Comparison of ENCODE assay signal across 18 cellular contexts in the genomic region with DNA sequence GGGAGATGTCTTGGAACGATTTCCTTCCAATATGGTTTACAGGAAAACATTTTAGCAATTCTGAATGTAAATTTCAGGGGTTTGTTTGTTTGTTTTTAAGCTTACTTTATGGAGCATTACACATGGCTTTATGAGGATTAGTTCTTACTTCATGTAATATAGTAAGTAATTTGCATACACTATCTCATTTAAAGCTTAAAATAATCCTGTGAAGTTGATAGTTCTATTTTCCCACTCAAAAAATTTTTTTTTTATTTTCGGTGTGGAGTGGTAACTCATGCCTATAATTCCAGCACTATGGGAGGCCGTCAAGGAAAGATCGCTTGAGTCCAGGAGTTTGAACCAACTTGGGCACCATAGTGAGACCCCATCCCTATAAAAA. TPM values are rescaled to one million over a fixed set of nuclear protein-coding genes. Genes with fewer than 3 reads are reported as not detected.
DNase-seq lines count a peak whose midpoint lies in the region; ATAC-seq, FAIRE-seq and TF ChIP-seq lines count a peak whose summit lies in the region.
"Had no signal": no experiment of that assay in that cellular context is flagged by ENCODE, and none has a peak within 500 bp of the region (broad histone marks: within the 10 kb centered on the region; RNA-seq: fewer than 3 reads in every experiment).

No MANE protein-coding gene starts in this region.

- no peaks in the 10 kb centered on the region for H3K9me3 Mint-ChIP-seq in effector memory CD8-positive, alpha-beta T cell

- H3K4me3 ChIP-seq in HepG2 (replicated peaks in 1 of 3; ENCODE audit: insufficient read depth in 1 of 3, low read depth in 2 of 3, low read length in 3 of 3) (peak overlapping the region in 2 of 3 experiments; percentile 39 to 49; a peak in 3 of 6 replicates), right lobe of liver (no peak overlapping the region), adrenal gland (no peak overlapping the region), psoas muscle (no peak overlapping the region)

- CTCF ChIA-PET in HepG2 (lab: Yijun Ruan, JAX; ENCODE audit: low intra/inter-chr PET ratio, low total read pairs) = no interaction called here

- peak overlapping the region; percentile 81 for H3K4me2 ChIP-seq in HepG2 (ENCODE audit: low read depth, low read length)

- no peak for TF ChIP-seq EP300 in HepG2 (IDR thresholded peaks at IDR 0.05; ENCODE audit: low read depth in 2 of 2, low read length in 2 of 2)
- no peak for TF ChIP-seq EP300 in HepG2 (CRISPR knock-in tag; IDR thresholded peaks at IDR 0.05; ENCODE audit: borderline replicate concordance)

- 35% methylated on average over 4 of the region's 4 CpGs for WGBS in HepG2 (ENCODE audit: low lambda C conversion rate)
- 86% methylated on average over 4 of the region's 4 CpGs for WGBS in right lobe of liver (ENCODE audit: insufficient coverage, low coverage, low lambda C conversion rate, missing lambda C conversion rate)
- WGBS in adrenal gland, 4 donors = 82 to 89% (median 84%) methylated on average over 4 of the region's 4 CpGs
- 87 to 96% (median 93%) methylated on average over 4 of the region's 4 CpGs for WGBS in psoas muscle, 3 donors

- TF ChIP-seq POLR2A in HepG2 (IDR thresholded peaks at IDR 0.05; ENCODE audit: insufficient read depth in 1 of 2, low read depth in 2 of 2, low read length in 2 of 2) = no peak
- no peak for TF ChIP-seq POLR2A in right lobe of liver (IDR thresholded peaks at IDR 0.05)
- TF ChIP-seq POLR2A in adrenal gland (IDR thresholded peaks at IDR 0.05) = no peak

- peaks cover 59 to 70% of the 10 kb centered on the region in 2 donors for H3K27me3 Mint-ChIP-seq in effector memory CD8-positive, alpha-beta T cell

- ATAC-seq in HepG2 (no peak), right lobe of liver (no peak), psoas muscle (no peak), HG03196 (IDR thresholded peaks at IDR 0.05; ENCODE audit: unreplicated experiment) (no peak), GM18498 (IDR thresholded peaks at IDR 0.05; ENCODE audit: unreplicated experiment) (no peak)
- no peak for ATAC-seq in effector memory CD8-positive, alpha-beta T cell (replicated peaks)

- no peaks in the 10 kb centered on the region for H3K36me3 ChIP-seq in HepG2 (replicated peaks in 1 of 2; ENCODE audit: control insufficient read depth in 1 of 2, insufficient read depth in 2 of 2, low read length in 2 of 2)
- no peaks in the 10 kb centered on the region for H3K36me3 ChIP-seq in right lobe of liver
- no peaks in the 10 kb centered on the region for H3K36me3 ChIP-seq in adrenal gland (replicated peaks in 1 of 2)
- no peaks in the 10 kb centered on the region for H3K36me3 ChIP-seq in psoas muscle (ENCODE audit: insufficient read depth in 1 of 2, low read depth in 1 of 2)

- H3K9ac ChIP-seq in HepG2 (ENCODE audit: insufficient read depth, low read depth, low read length) = peak overlapping the region; percentile 62

- H3K27me3 ChIP-seq in HepG2 (ENCODE audit: control insufficient read depth in 1 of 2, insufficient read depth in 2 of 2, low read length in 2 of 2) (no peaks in the 10 kb centered on the region), right lobe of liver (no peaks in the 10 kb centered on the region), adrenal gland (no peaks in the 10 kb centered on the region), psoas muscle (ENCODE audit: insufficient read depth in 3 of 3, low read length in 2 of 3) (no peaks in the 10 kb centered on the region)

- H2AFZ ChIP-seq in HepG2 (ENCODE audit: low read length) = no peak overlapping the region

- BruUV-seq in HepG2 (replicated peaks; lab: Mats Ljungman, UMichigan) = TSS peak; percentile 96

- POLR2A ChIA-PET in HepG2 (lab: Yijun Ruan, JAX) = interaction anchor here (0.8 to 10.9 kb wide), 6 partner anchors 9 to 120 kb away, joined by 3 to 193 read pairs (median 4); a partner anchor contains a TSS

- no peak for TF ChIP-seq CTCF in HepG2 (CRISPR knock-in tag; IDR thresholded peaks at IDR 0.05)
- TF ChIP-seq CTCF in right lobe of liver (IDR thresholded peaks at IDR 0.05) = no peak
- TF ChIP-seq CTCF in adrenal gland (IDR thresholded peaks at IDR 0.05) = no peak
- no peak for TF ChIP-seq CTCF in psoas muscle (IDR thresholded peaks at IDR 0.05)

- intact Hi-C loops in HepG2 (cut with micrococcal nuclease; ENCODE audit: unreplicated experiment) (loop anchor here (1.0 to 5.0 kb wide), 2 partner anchors 19 to 36 kb away; a partner anchor contains a TSS), right lobe of liver (cut with DNase I) (no loop called here), adrenal gland (cut with DNase I) (no loop called here), psoas muscle (cut with DNase I) (no loop called here)

- FAIRE-seq in HepG2 (lab: Jason Lieb, UNC) = no peak
- FAIRE-seq: A204.1 had no signal

- no peaks in the 10 kb centered on the region for H4K20me1 ChIP-seq in HepG2 (ENCODE audit: insufficient read depth, low read length)

- H3K4me3 Mint-ChIP-seq in effector memory CD8-positive, alpha-beta T cell = no peak overlapping the region
- H3K4me3 Mint-ChIP-seq: CD4-positive, CD25-positive, alpha-beta regulatory T cell had no signal

- no peaks in the 10 kb centered on the region for H3K36me3 Mint-ChIP-seq in effector memory CD8-positive, alpha-beta T cell (ENCODE audit: insufficient read depth)
- H3K36me3 Mint-ChIP-seq: CD4-positive, CD25-positive, alpha-beta regulatory T cell had no signal

- no peaks in the 10 kb centered on the region for H3K4me1 Mint-ChIP-seq in effector memory CD8-positive, alpha-beta T cell (ENCODE audit: low read depth in 2 of 2)
- H3K4me1 Mint-ChIP-seq: CD4-positive, CD25-positive, alpha-beta regulatory T cell had no signal

- H3K27ac ChIP-seq in HepG2 (ENCODE audit: extremely low read length, insufficient read depth, low read length) (peak overlapping the region; percentile 92), right lobe of liver (no peak overlapping the region), adrenal gland (peak overlapping the region in 3 of 5 donors; percentile 62 to 82 (median 75)), psoas muscle (peak overlapping the region; percentile 61)

- no peak overlapping the region for H3K27ac Mint-ChIP-seq in effector memory CD8-positive, alpha-beta T cell

- TF ChIP-seq RAD21 in HepG2 (CRISPR knock-in tag; IDR thresholded peaks at IDR 0.05) = no peak

- no peaks in the 10 kb centered on the region for H3K79me2 ChIP-seq in HepG2 (ENCODE audit: insufficient read depth, low read length)

- in situ Hi-C loops in HepG2 (cut with HindIII; ENCODE audit: extremely low pct_ligation_motif_present, low pct_unique_long_range_greater_than_20kb) = loop anchor here (5.0 kb wide), 1 partner anchor 36 kb away; no protein-coding TSS in a partner anchor

- H3K9me3 ChIP-seq in HepG2 (ENCODE audit: low read length) = no peaks in the 10 kb centered on the region
- no peaks in the 10 kb centered on the region for H3K9me3 ChIP-seq in right lobe of liver
- H3K9me3 ChIP-seq in adrenal gland (replicated peaks in 1 of 3) = no peaks in the 10 kb centered on the region
- no peaks in the 10 kb centered on the region for H3K9me3 ChIP-seq in psoas muscle

- no peak for DNase-seq in HepG2 (ENCODE audit: low spot score)
- DNase-seq in right lobe of liver = no peak
- no peak for DNase-seq in adrenal gland
- DNase-seq in psoas muscle = no peak
- DNase-seq in effector memory CD8-positive, alpha-beta T cell = no peak
- DNase-seq: CD4-positive, CD25-positive, alpha-beta regulatory T cell; DMS79; KG1; NCI-H1092; NCI-H1436; NCI-H187 treated with DMSO at 0.1 percent for 48 hours; NCI-H2107; NCI-H446 treated with DMSO at 0.1 percent for 48 hours; NCI-H526 treated with DMSO at 0.1 percent for 48 hours; Right ventricle myocardium superior had no signal

- H3K4me1 ChIP-seq in HepG2 (ENCODE audit: insufficient read depth, low read length) = peaks cover 96% of the 10 kb centered on the region
- no peaks in the 10 kb centered on the region for H3K4me1 ChIP-seq in right lobe of liver
- H3K4me1 ChIP-seq in adrenal gland (replicated peaks in 1 of 2) = peaks cover 6 to 7% of the 10 kb centered on the region in 2 donors
- no peaks in the 10 kb centered on the region for H3K4me1 ChIP-seq in psoas muscle

TF ChIP-seq in HepG2, 621 proteins besides CTCF, POLR2A, EP300 and RAD21 (continues in another document):
- TF ChIP-seq ZNF564 (CRISPR knock-in tag; IDR thresholded peaks at IDR 0.05) (no peak), SMAD9 (CRISPR knock-in tag; IDR thresholded peaks at IDR 0.05) (no peak)

RNA-seq across cellular contexts. Expression of a gene that starts 19.0 kb away (rescaled TPM):
- total RNA-seq in HepG2 (2016; rRNA removed; fragmentation: Illumina TruSeq; extraction: Trizol) (28.9 and 69.8 TPM in 2 replicates), right lobe of liver (10 to 100 TPM; 16.3 to 27.2 (median 19.5) TPM), adrenal gland (10 to 100 TPM; 12.6 to 29.2 (median 20.5) TPM), psoas muscle (100 to 1,000 TPM; 127 to 157 (median 147) TPM)
- total RNA-seq in HepG2 (2016; cell fraction: cytosol; rRNA removed; fragmentation: Illumina TruSeq; extraction: Trizol; ENCODE audit: low read depth) = 6.4 and 7.8 TPM in 2 replicates
- total RNA-seq in HepG2 (2016; cell fraction: insoluble cytoplasmic fraction; rRNA removed; fragmentation: Illumina TruSeq; extraction: Trizol) = 30.1 and 67.5 TPM in 2 replicates
- 28.5 and 33.3 TPM in 2 replicates for total RNA-seq in HepG2 (2016; cell fraction: membrane; rRNA removed; fragmentation: Illumina TruSeq; extraction: Trizol)
- total RNA-seq in HepG2 (2016; cell fraction: nucleus; rRNA removed; fragmentation: Illumina TruSeq; extraction: Trizol) = 32.9 and 33.0 TPM in 2 replicates
- polyA plus RNA-seq in HepG2 (2011; rRNA removed) (9.9 and 13.0 TPM in 2 replicates), adrenal gland (10 to 100 TPM in 2 of 3 donors, 1 to 10 TPM in 1; 8.6 to 43.8 (median 12.9) TPM), psoas muscle (100 to 1,000 TPM in 1 of 3 donors, 10 to 100 TPM in 2; 32.3 to 114 (median 69.5) TPM)
- polyA plus RNA-seq in HepG2 (2011; cell fraction: cytosol; rRNA removed) = 7.2 and 11.6 TPM in 2 replicates
- 3.6 and 4.5 TPM in 2 replicates for polyA plus RNA-seq in HepG2 (2011; cell fraction: nucleus; rRNA removed)
- 16.8 and 18.2 TPM in 2 replicates for polyA plus RNA-seq in HepG2 (2012)
- 5.0 and 5.1 TPM in 2 replicates for polyA plus RNA-seq in HepG2 (2016; cell fraction: cytosol; fragmentation: Illumina TruSeq; extraction: Trizol; ENCODE audit: low read depth)
- 71.3 and 73.5 TPM in 2 replicates for polyA plus RNA-seq in HepG2 (2016; cell fraction: insoluble cytoplasmic fraction; fragmentation: Illumina TruSeq; extraction: Trizol; ENCODE audit: low read depth)
- 15.6 and 19.0 TPM in 2 replicates for polyA plus RNA-seq in HepG2 (2016; cell fraction: membrane; fragmentation: Illumina TruSeq; extraction: Trizol; ENCODE audit: low read depth)
- polyA plus RNA-seq in HepG2 (2016; cell fraction: nucleus; fragmentation: Illumina TruSeq; extraction: Trizol; ENCODE audit: insufficient read depth, low read depth) = 33.5 and 33.9 TPM in 2 replicates
- 13.6 and 15.0 TPM in 2 replicates for polyA minus RNA-seq in HepG2 (2011; rRNA and poly(A)+ RNA removed; ENCODE audit: low replicate concordance)
- 17.8 and 20.1 TPM in 2 replicates for polyA minus RNA-seq in HepG2 (2011; cell fraction: cytosol; rRNA and poly(A)+ RNA removed)
- polyA minus RNA-seq in HepG2 (2011; cell fraction: nucleus; rRNA and poly(A)+ RNA removed) = 15.7 and 18.9 TPM in 2 replicates

Comparison
In these comparisons a context has a peak if more than half of its experiments do, and no peak if none do; other contexts are left out.
1. H3K27ac ChIP-seq: peak in HepG2 (single experiment), adrenal gland (3 of 5) and psoas muscle (single experiment); none in right lobe of liver (0 of 3).
2. H3K4me3 ChIP-seq: peak in HepG2 (2 of 3); none in right lobe of liver (0 of 3), adrenal gland (0 of 4) and psoas muscle (single experiment).